9 cellular contexts compared by ENCODE assay signal in genomic region chr5:44388504-44389409, GRCh38. TPM values are rescaled to one million over a fixed set of nuclear protein-coding genes. Genes with fewer than 3 reads are reported as not detected.
DNase-seq lines count a peak whose midpoint lies in the region; ATAC-seq and TF ChIP-seq lines count a peak whose summit lies in the region.
"Had no signal": no experiment of that assay in that cellular context is flagged by ENCODE, and none has a peak within 500 bp of the region (broad histone marks: within the 10 kb centered on the region; RNA-seq: fewer than 3 reads in every experiment).

No MANE protein-coding gene starts in this region.

- WGBS in heart right ventricle, 2 donors = 1 to 2% methylated on average over 30 of the region's 30 CpGs

- H3K27ac Mint-ChIP-seq in progenitor cell of endocrine pancreas = peak overlapping the region; percentile 75
- H3K27ac Mint-ChIP-seq: activated naive CD4-positive, alpha-beta T cell treated with anti-CD3 and anti-CD28 coated beads, Interleukin-2, amount 50 U/mL, for 24 hours had no signal

- no peaks in the 10 kb centered on the region for H3K36me3 Mint-ChIP-seq in progenitor cell of endocrine pancreas (ENCODE audit: insufficient read depth)
- H3K36me3 Mint-ChIP-seq: activated naive CD4-positive, alpha-beta T cell treated with anti-CD3 and anti-CD28 coated beads, Interleukin-2, amount 50 U/mL, for 24 hours had no signal

- peaks cover 0 to 18% (median 3%) of the 10 kb centered on the region in 9 donors for H3K4me1 ChIP-seq in heart right ventricle

- no peaks in the 10 kb centered on the region for H3K9me3 Mint-ChIP-seq in progenitor cell of endocrine pancreas (ENCODE audit: low read depth)
- H3K9me3 Mint-ChIP-seq: activated naive CD4-positive, alpha-beta T cell treated with anti-CD3 and anti-CD28 coated beads, Interleukin-2, amount 50 U/mL, for 24 hours had no signal

- ATAC-seq in heart right ventricle (peak; percentile 24 to 58 (median 37)), HG03045 (IDR thresholded peaks at IDR 0.05; ENCODE audit: unreplicated experiment) (no peak), GM21381 (IDR thresholded peaks at IDR 0.05; ENCODE audit: unreplicated experiment) (no peak), HG03378 (IDR thresholded peaks at IDR 0.05; ENCODE audit: unreplicated experiment) (no peak)

- H3K4me3 Mint-ChIP-seq in progenitor cell of endocrine pancreas (ENCODE audit: low read depth) = peak overlapping the region; percentile 91
- H3K4me3 Mint-ChIP-seq: activated naive CD4-positive, alpha-beta T cell treated with anti-CD3 and anti-CD28 coated beads, Interleukin-2, amount 50 U/mL, for 24 hours had no signal

- peaks cover 35% of the 10 kb centered on the region for H3K4me1 Mint-ChIP-seq in progenitor cell of endocrine pancreas (ENCODE audit: low read depth)

- peaks cover 46% of the 10 kb centered on the region for H3K27me3 Mint-ChIP-seq in progenitor cell of endocrine pancreas

- intact Hi-C loops in heart right ventricle (cut with DNase I) = no loop called here

- POLR2A ChIA-PET in GM10248 (lab: Yijun Ruan, JAX) = no interaction called here

- no peaks in the 10 kb centered on the region for H3K36me3 ChIP-seq in SK-N-MC (ENCODE audit: insufficient read depth, low read length)
- no peaks in the 10 kb centered on the region for H3K36me3 ChIP-seq in heart right ventricle

- DNase-seq in DMS114 treated with DMSO at 0.1 percent for 48 hours (lab: John Stamatoyannopoulos, UW; ENCODE audit: unreplicated experiment) (peak; percentile 20), SK-N-MC (ENCODE audit: low read depth, low spot score) (no peak), heart right ventricle (peak in 1 of 2 donors; percentile 8), progenitor cell of endocrine pancreas (ENCODE audit: low spot score, unreplicated experiment) (peak; percentile 11), GM10248 (ENCODE audit: extremely low spot score) (no peak)

- H3K9ac ChIP-seq in SK-N-MC (ENCODE audit: insufficient read length) = peak overlapping the region; percentile 43

- no peaks in the 10 kb centered on the region for H3K9me3 ChIP-seq in SK-N-MC (ENCODE audit: low read depth, low read length)
- no peaks in the 10 kb centered on the region for H3K9me3 ChIP-seq in heart right ventricle

- no peak for TF ChIP-seq CTCF in heart right ventricle (IDR thresholded peaks at IDR 0.05)
- TF ChIP-seq CTCF in progenitor cell of endocrine pancreas (IDR thresholded peaks at IDR 0.05; ENCODE audit: unreplicated experiment) = no peak
- no peak for TF ChIP-seq CTCF in GM10248 (IDR thresholded peaks at IDR 0.05; ENCODE audit: control extremely low read depth, extremely low read depth, low read depth, missing control alignments)

- H3K27me3 ChIP-seq in heart right ventricle = peaks cover 5 to 64% (median 44%) of the 10 kb centered on the region in 7 donors

- CTCF ChIA-PET in GM10248 (lab: Yijun Ruan, JAX) = no interaction called here

- H3K4me3 ChIP-seq in SK-N-MC = peak overlapping the region; percentile 85
- H3K4me3 ChIP-seq in heart right ventricle = peak overlapping the region; percentile 16 to 60 (median 48)

- H3K27ac ChIP-seq in SK-N-MC = no peak overlapping the region
- H3K27ac ChIP-seq in heart right ventricle = peak overlapping the region in 4 of 10 donors; percentile 19 to 50 (median 36)

RNA-seq across cellular contexts. Expression of gene FGF10, which starts 0.5 kb away (rescaled TPM):
- total RNA-seq in heart right ventricle (1 to 10 TPM in 2 of 10 donors, under 1 TPM in 7, not detected in 1; 0.26 to 6.1 (median 0.37) TPM), progenitor cell of endocrine pancreas (2.4 and 2.7 TPM in 2 replicates)
- 1 to 10 TPM in 1 of 2 donors, under 1 TPM in 1; 0.72 to 1.7 TPM for polyA plus RNA-seq in heart right ventricle

Comparison
In these comparisons a context has a peak if more than half of its experiments do, and no peak if none do; other contexts are left out.
1. DNase-seq: peak in DMS114 treated with DMSO at 0.1 percent for 48 hours (single experiment) and progenitor cell of endocrine pancreas (single experiment); none in SK-N-MC (single experiment) and GM10248 (single experiment).
2. ATAC-seq: peak in heart right ventricle (8 of 8); none in HG03045 (single experiment), GM21381 (single experiment) and HG03378 (single experiment).